In genomic region chr20:43750774-43751166, GRCh38 we compare ENCODE assay signal across 16 cellular contexts. TPM values are rescaled to one million over a fixed set of nuclear protein-coding genes. Genes with fewer than 3 reads are reported as not detected.
A peak's percentile ranks its signal among the peaks of the same experiment; 100 is the strongest.
DNase-seq lines count a peak whose midpoint lies in the region; ATAC-seq and TF ChIP-seq lines count a peak whose summit lies in the region.
"Had no signal": no experiment of that assay in that cellular context is flagged by ENCODE, and none has a peak within 500 bp of the region (broad histone marks: within the 10 kb centered on the region; RNA-seq: fewer than 3 reads in every experiment).

No MANE protein-coding gene starts in this region.

- no peaks in the 10 kb centered on the region for H3K36me3 ChIP-seq in spleen
- H3K36me3 ChIP-seq: ascending aorta, ovary, transverse colon had no signal

- H3K4me1 ChIP-seq in spleen (peaks cover 4 to 69% (median 37%) of the 10 kb centered on the region in 6 donors), right cardiac atrium (ENCODE audit: control insufficient read depth, insufficient read depth, low read length) (no peaks in the 10 kb centered on the region)
- H3K4me1 ChIP-seq: ascending aorta, transverse colon had no signal

- no peak for ATAC-seq in right cardiac atrium
- no peak for ATAC-seq in CD4-positive, alpha-beta T cell (ENCODE audit: poor library complexity)

- no peak for TF ChIP-seq POLR2A in spleen (IDR thresholded peaks at IDR 0.05)

- H3K27ac Mint-ChIP-seq in activated CD4-positive, alpha-beta T cell treated with anti-CD3 and anti-CD28 coated beads, Interleukin-2, amount 10 ng/mL, durations not matched to agents 24 days and 14 days, result peak overlapping the region; percentile 98
- peak overlapping the region; percentile 96 for H3K27ac Mint-ChIP-seq in activated naive CD8-positive, alpha-beta T cell
- no peak overlapping the region for H3K27ac Mint-ChIP-seq in CD4-positive, alpha-beta T cell
- H3K27ac Mint-ChIP-seq: memory B cell had no signal

- peaks cover 52% of the 10 kb centered on the region for H3K4me1 Mint-ChIP-seq in activated CD4-positive, alpha-beta T cell treated with anti-CD3 and anti-CD28 coated beads, Interleukin-2, amount 10 ng/mL, durations not matched to agents 24 days and 14 days
- H3K4me1 Mint-ChIP-seq in activated naive CD8-positive, alpha-beta T cell (ENCODE audit: low read depth), result peaks cover 35% of the 10 kb centered on the region
- H3K4me1 Mint-ChIP-seq in CD4-positive, alpha-beta T cell (ENCODE audit: low read depth), result peaks cover 30% of the 10 kb centered on the region

- intact Hi-C loops in activated CD4-positive, alpha-beta T cell treated with anti-CD3 and anti-CD28 coated beads, Interleukin-2, amount 10 ng/mL, durations not matched to agents 24 days and 14 days (cut with micrococcal nuclease), result loop anchor here (1.0 to 5.0 kb wide), 13 partner anchors 14 to 1217 kb away; partner anchors contain the start of genes SRSF6 and STK4
- intact Hi-C loops in spleen (cut with DNase I; ENCODE audit: low total_unique reads), result loop anchor here (2.0 kb wide), 1 partner anchor 330 kb away; no protein-coding TSS in a partner anchor
- intact Hi-C loops in right cardiac atrium (cut with DNase I), result loop anchor here in 1 of 4 donors (2.0 to 10.0 kb wide), 2 partner anchors 84 to 330 kb away; no protein-coding TSS in a partner anchor
- intact Hi-C loops in CD4-positive, alpha-beta T cell (cut with DNase I, micrococcal nuclease), result no loop called here

- POLR2A ChIA-PET in CD4-positive, alpha-beta T cell (lab: Charles Lee), result interaction anchor here (0.7 to 1.3 kb wide), 2 partner anchors 14 to 323 kb away, joined by 4 read pairs; no protein-coding TSS in a partner anchor

- peak overlapping the region; percentile 53 for H3K4me3 Mint-ChIP-seq in activated CD4-positive, alpha-beta T cell treated with anti-CD3 and anti-CD28 coated beads, Interleukin-2, amount 10 ng/mL, durations not matched to agents 24 days and 14 days
- H3K4me3 Mint-ChIP-seq in activated naive CD8-positive, alpha-beta T cell, result peak overlapping the region; percentile 55
- no peak overlapping the region for H3K4me3 Mint-ChIP-seq in CD4-positive, alpha-beta T cell
- H3K4me3 Mint-ChIP-seq: memory B cell had no signal

- H3K9me3 ChIP-seq in spleen (no peaks in the 10 kb centered on the region), right cardiac atrium (ENCODE audit: control insufficient read depth, low read length) (no peaks in the 10 kb centered on the region)
- no peaks in the 10 kb centered on the region for H3K9me3 ChIP-seq in CD4-positive, alpha-beta T cell (ENCODE audit: control insufficient read depth, low read length)
- H3K9me3 ChIP-seq: ascending aorta, ovary, transverse colon had no signal

- CTCF ChIA-PET in CD4-positive, alpha-beta T cell (lab: Charles Lee), result interaction anchor here (1.4 kb wide), 1 partner anchor 69 kb away, joined by 3 read pairs; no protein-coding TSS in a partner anchor

- H3K4me3 ChIP-seq in HL-60 (replicated peaks; ENCODE audit: insufficient read depth, low read length) (no peak overlapping the region), spleen (no peak overlapping the region), right cardiac atrium (ENCODE audit: low read length) (no peak overlapping the region)
- H3K4me3 ChIP-seq: ascending aorta, ovary, transverse colon had no signal

- H3K27me3 Mint-ChIP-seq in activated CD4-positive, alpha-beta T cell treated with anti-CD3 and anti-CD28 coated beads, Interleukin-2, amount 10 ng/mL, durations not matched to agents 24 days and 14 days, result no peaks in the 10 kb centered on the region
- no peaks in the 10 kb centered on the region for H3K27me3 Mint-ChIP-seq in activated naive CD8-positive, alpha-beta T cell
- H3K27me3 Mint-ChIP-seq in CD4-positive, alpha-beta T cell, result no peaks in the 10 kb centered on the region

- peaks cover 6% of the 10 kb centered on the region for H3K36me3 Mint-ChIP-seq in activated CD4-positive, alpha-beta T cell treated with anti-CD3 and anti-CD28 coated beads, Interleukin-2, amount 10 ng/mL, durations not matched to agents 24 days and 14 days (ENCODE audit: low read depth)
- H3K36me3 Mint-ChIP-seq in activated naive CD8-positive, alpha-beta T cell, result no peaks in the 10 kb centered on the region
- H3K36me3 Mint-ChIP-seq in CD4-positive, alpha-beta T cell (ENCODE audit: low read depth), result no peaks in the 10 kb centered on the region
- H3K36me3 Mint-ChIP-seq: memory B cell had no signal

- DNase-seq in activated CD4-positive, alpha-beta T cell treated with anti-CD3 and anti-CD28 coated beads, Interleukin-2, amount 10 ng/mL, durations not matched to agents 24 days and 14 days, result no peak
- no peak for DNase-seq in activated CD4-positive, alpha-beta T cell treated with anti-CD3 and anti-CD28 coated beads, Interleukin-2, amount 50 U/mL, for 1 hour
- DNase-seq in HL-60 (ENCODE audit: low read depth in 1 of 2, low spot score in 1 of 2), result no peak
- DNase-seq in spleen, result no peak
- no peak for DNase-seq in right cardiac atrium
- no peak for DNase-seq in CD4-positive, alpha-beta T cell
- no peak for DNase-seq in inferior parietal cortex (ENCODE audit: extremely low spot score)
- DNase-seq: ACHN, DMS 273 treated with DMSO at 0.1 percent for 48 hours, foreskin melanocyte, ovary had no signal

- no peaks in the 10 kb centered on the region for H3K9me3 Mint-ChIP-seq in activated CD4-positive, alpha-beta T cell treated with anti-CD3 and anti-CD28 coated beads, Interleukin-2, amount 10 ng/mL, durations not matched to agents 24 days and 14 days
- H3K9me3 Mint-ChIP-seq in activated naive CD8-positive, alpha-beta T cell (ENCODE audit: low read depth), result no peaks in the 10 kb centered on the region
- H3K9me3 Mint-ChIP-seq in CD4-positive, alpha-beta T cell, result no peaks in the 10 kb centered on the region
- H3K9me3 Mint-ChIP-seq: memory B cell had no signal

- H3K27ac ChIP-seq in HL-60 (replicated peaks) (peak overlapping the region; percentile 63), spleen (peak overlapping the region in 5 of 8 donors; percentile 52 to 82 (median 71)), right cardiac atrium (ENCODE audit: low read length) (no peak overlapping the region)
- H3K27ac ChIP-seq in CD4-positive, alpha-beta T cell (ENCODE audit: low read depth, low read length), result no peak overlapping the region
- H3K27ac ChIP-seq: ovary had no signal

- no peaks in the 10 kb centered on the region for H3K27me3 ChIP-seq in HL-60 (ENCODE audit: insufficient read depth, poor library complexity, severe bottlenecking)
- H3K27me3 ChIP-seq in spleen (replicated peaks in 1 of 7), result peaks cover 0 to 41% (median 14%) of the 10 kb centered on the region in 7 donors
- H3K27me3 ChIP-seq in right cardiac atrium (ENCODE audit: control insufficient read depth, insufficient read depth), result no peaks in the 10 kb centered on the region
- H3K27me3 ChIP-seq in CD4-positive, alpha-beta T cell (ENCODE audit: control insufficient read depth, insufficient read depth, low read length), result no peaks in the 10 kb centered on the region
- H3K27me3 ChIP-seq: ascending aorta, ovary had no signal

- TF ChIP-seq CTCF in HL-60 (IDR thresholded peaks at IDR 0.05; ENCODE audit: insufficient read depth, low read length) (no peak), spleen (IDR thresholded peaks at IDR 0.05 in 8 of 11, conservative IDR thresholded peaks at IDR 0.05 in 3 of 11) (no peak)
- no peak for TF ChIP-seq CTCF in CD4-positive, alpha-beta T cell (IDR thresholded peaks at IDR 0.05)

RNA-seq across cellular contexts. Expression of gene GTSF1L, which starts 24.0 kb away (rescaled TPM):
- total RNA-seq in activated CD4-positive, alpha-beta T cell treated with anti-CD3 and anti-CD28 coated beads, Interleukin-2, amount 10 ng/mL, durations not matched to agents 24 days and 14 days, result not detected in 2 replicates
- total RNA-seq in spleen (under 1 TPM in 2 of 7 donors, not detected in 5; 0.40 to 0.46 TPM), right cardiac atrium (not detected)
- polyA plus RNA-seq in spleen (1 to 10 TPM in 2 of 3 donors, under 1 TPM in 1; 0.90 to 3.0 (median 1.7) TPM), right cardiac atrium (not detected)
- total RNA-seq in CD4-positive, alpha-beta T cell, result not detected
- total RNA-seq: activated CD8-positive, alpha-beta memory T cell treated with anti-CD3 and anti-CD28 coated beads for 36 hours; ascending aorta; ovary; transverse colon had no signal
- polyA plus RNA-seq: ovary had no signal

Comparison
In these comparisons a context has a peak if more than half of its experiments do, and no peak if none do; other contexts are left out.
1. H3K27ac ChIP-seq: peak in HL-60 (single experiment) and spleen (5 of 8); none in right cardiac atrium (single experiment) and CD4-positive, alpha-beta T cell (single experiment).
2. intact Hi-C loops: an anchor here in activated CD4-positive, alpha-beta T cell treated with anti-CD3 and anti-CD28 coated beads, Interleukin-2, amount 10 ng/mL, durations not matched to agents 24 days and 14 days (1.0 to 5.0 kb wide) and spleen (2.0 kb wide); none called in CD4-positive, alpha-beta T cell.